Comparison of ENCODE assay signal across 23 cellular contexts in the genomic region with DNA sequence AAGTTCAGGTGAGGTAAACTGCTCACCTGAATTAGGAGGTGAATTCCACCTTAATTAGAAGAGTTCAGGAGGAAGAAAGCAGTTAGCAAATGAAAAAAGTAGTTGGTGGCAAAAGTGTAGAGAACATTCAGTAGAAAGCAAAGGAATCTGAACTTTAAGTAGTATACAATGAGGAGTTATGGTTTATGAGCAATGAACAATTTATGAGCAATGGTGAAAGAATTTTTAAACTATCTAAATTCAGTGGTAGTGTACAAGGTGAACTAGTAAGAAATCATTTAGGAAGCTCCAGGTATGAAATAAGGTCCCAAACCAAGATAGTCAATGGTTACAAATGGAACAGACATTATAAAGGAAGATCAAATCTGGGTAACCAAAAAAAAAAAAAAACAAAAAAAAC. TPM values are rescaled to one million over a fixed set of nuclear protein-coding genes. Genes with fewer than 3 reads are reported as not detected.
DNase-seq lines count a peak whose midpoint lies in the region; ATAC-seq and TF ChIP-seq lines count a peak whose summit lies in the region.
"Had no signal": no experiment of that assay in that cellular context is flagged by ENCODE, and none has a peak within 500 bp of the region (broad histone marks: within the 10 kb centered on the region; RNA-seq: fewer than 3 reads in every experiment).

No MANE protein-coding gene starts in this region.

- no peaks in the 10 kb centered on the region for H3K9me3 Mint-ChIP-seq in T-cell
- H3K9me3 Mint-ChIP-seq: naive B cell had no signal

- POLR2A ChIA-PET in T-cell (lab: Charles Lee): interaction anchor here (0.6 to 0.7 kb wide), 3 partner anchors 217 to 993 kb away, joined by 3 to 6 read pairs (median 6); no protein-coding TSS in a partner anchor

- H3K4me3 ChIP-seq in fibroblast of lung (replicated peaks in 1 of 4; ENCODE audit: control extremely low read depth in 1 of 4, insufficient read depth in 1 of 4, low read depth in 3 of 4, low read length in 4 of 4) (no peak overlapping the region), skeletal muscle satellite cell (ENCODE audit: low read length) (no peak overlapping the region), ascending aorta (no peak overlapping the region)
- H3K4me3 ChIP-seq: SJCRH30, skin epidermis, upper lobe of right lung had no signal

- H3K27me3 Mint-ChIP-seq in T-cell: no peaks in the 10 kb centered on the region
- H3K27me3 Mint-ChIP-seq: B cell, naive B cell, T-helper 17 cell had no signal

- peaks cover 22 to 31% (median 23%) of the 10 kb centered on the region in 3 donors for H3K4me1 Mint-ChIP-seq in T-cell

- intact Hi-C loops in ascending aorta (cut with DNase I): loop anchor here (5.0 to 10.0 kb wide), 3 partner anchors 66 to 1522 kb away; a partner anchor contains a TSS

- no peak for ATAC-seq in T-cell (replicated peaks in 1 of 4)
- ATAC-seq: T-helper 17 cell, upper lobe of right lung had no signal

- H3K4me2 ChIP-seq in fibroblast of lung (ENCODE audit: extremely low read depth, insufficient read depth, low read length): peak overlapping the region; percentile 29
- H3K4me2 ChIP-seq in skeletal muscle satellite cell (ENCODE audit: low read length): peak overlapping the region; percentile 36

- H3K36me3 ChIP-seq in fibroblast of lung (ENCODE audit: control insufficient read depth, insufficient read depth, low read length): peaks cover 2% of the 10 kb centered on the region
- H3K36me3 ChIP-seq in skeletal muscle satellite cell (ENCODE audit: insufficient read depth, low read length): peaks cover 14% of the 10 kb centered on the region
- H3K36me3 ChIP-seq in ascending aorta: peaks cover 0 to 11% of the 10 kb centered on the region in 2 donors
- H3K36me3 ChIP-seq: upper lobe of right lung had no signal

- no peak overlapping the region for H3K4me3 Mint-ChIP-seq in T-cell
- H3K4me3 Mint-ChIP-seq: B cell, T-helper 17 cell had no signal

- peaks cover 1% of the 10 kb centered on the region for H3K79me2 ChIP-seq in fibroblast of lung (ENCODE audit: control insufficient read depth, insufficient read depth, low read length)

- peaks cover 29% of the 10 kb centered on the region for H3K36me3 Mint-ChIP-seq in T-cell

- CTCF ChIA-PET in T-cell (lab: Charles Lee): interaction anchor here in 1 of 2 donors (0.6 kb wide), 1 partner anchor 16 kb away, joined by 3 read pairs; no protein-coding TSS in a partner anchor

- no peaks in the 10 kb centered on the region for H4K20me1 ChIP-seq in fibroblast of lung (ENCODE audit: control insufficient read depth, extremely low read depth, insufficient read depth, low read length)

- no peaks in the 10 kb centered on the region for H3K27me3 ChIP-seq in fibroblast of lung (ENCODE audit: control insufficient read depth, insufficient read depth, low read length)
- H3K27me3 ChIP-seq in skeletal muscle satellite cell (ENCODE audit: control insufficient read depth, insufficient read depth, low read length): no peaks in the 10 kb centered on the region
- no peaks in the 10 kb centered on the region for H3K27me3 ChIP-seq in ascending aorta
- H3K27me3 ChIP-seq: SJCRH30, upper lobe of right lung had no signal

- TF ChIP-seq CTCF in fibroblast of lung (conservative IDR thresholded peaks at IDR 0.05 in 1 of 2, IDR thresholded peaks at IDR 0.05 in 1 of 2; ENCODE audit: low read depth in 1 of 2, low read length in 2 of 2) (no peak), ascending aorta (IDR thresholded peaks at IDR 0.05) (no peak)

- H3K9ac ChIP-seq in fibroblast of lung (ENCODE audit: insufficient read depth, low read length) (no peak overlapping the region), skeletal muscle satellite cell (ENCODE audit: low read depth, low read length) (no peak overlapping the region)

- H3K9me3 ChIP-seq in fibroblast of lung (ENCODE audit: control insufficient read depth, insufficient read depth, low read depth, low read length) (no peaks in the 10 kb centered on the region), skeletal muscle satellite cell (replicated peaks; ENCODE audit: low read length) (no peaks in the 10 kb centered on the region), ascending aorta (no peaks in the 10 kb centered on the region)
- H3K9me3 ChIP-seq: SJCRH30, upper lobe of right lung had no signal

- no peaks in the 10 kb centered on the region for H3K4me1 ChIP-seq in fibroblast of lung (ENCODE audit: control insufficient read depth, extremely low read depth, insufficient read depth, low read length)
- peaks cover 21% of the 10 kb centered on the region for H3K4me1 ChIP-seq in skeletal muscle satellite cell (ENCODE audit: control insufficient read depth, insufficient read depth, low read length)
- peaks cover 0 to 5% of the 10 kb centered on the region in 2 donors for H3K4me1 ChIP-seq in ascending aorta

- H3K27ac ChIP-seq in fibroblast of lung (ENCODE audit: insufficient read depth, low read length) (no peak overlapping the region), ascending aorta (no peak overlapping the region)
- H3K27ac ChIP-seq: SJCRH30, skin epidermis, upper lobe of right lung, WERI-Rb-1 had no signal

- DNase-seq in HCEC 1CT (peak; percentile 35), RKO (ENCODE audit: low spot score) (peak; percentile 37), fibroblast of lung (ENCODE audit: low read depth in 2 of 2) (peak in 1 of 2 donors; percentile 25), ascending aorta (ENCODE audit: low spot score in 2 of 2) (no peak), T-cell (no peak)
- DNase-seq in stimulated activated naive CD4-positive, alpha-beta T cell (lab: John Stamatoyannopoulos, UW): no peak
- DNase-seq: activated CD4-positive, alpha-beta T cell treated with anti-CD3 and anti-CD28 coated beads, Interleukin-2, amount 50 U/mL, for 48 hours; activated effector memory CD4-positive, alpha-beta T cell treated with anti-CD3 and anti-CD28 coated beads, Interleukin-2, amount 50 U/mL, for 16 hours; caudate nucleus; H7; mesenchymal stem cell; naive B cell; NCI-H1694; NCI-H2227 treated with DMSO at 0.1 percent for 48 hours; NCI-H774; SJCRH30; stimulated activated CD4-positive, alpha-beta T cell treated with anti-CD3 and anti-CD28 coated beads, Interleukin-2, amount 100 ng/mL, for 48 hours; T-helper 17 cell; upper lobe of right lung; WERI-Rb-1 had no signal

- H2AFZ ChIP-seq in fibroblast of lung (ENCODE audit: low read length): no peak overlapping the region

- H3K27ac Mint-ChIP-seq in T-cell: no peak overlapping the region
- H3K27ac Mint-ChIP-seq: B cell, T-helper 17 cell had no signal

RNA-seq across cellular contexts. Expression of a gene that starts 3.1 kb away (rescaled TPM):
- total RNA-seq in fibroblast of lung (11.6 and 14.9 TPM in 2 replicates), ascending aorta (36.7 TPM), T-cell (10 to 100 TPM in 3 of 5 donors, 1 to 10 TPM in 2; 6.9 to 17.6 (median 15.8) TPM)
- 14.2 and 15.6 TPM in 2 replicates for polyA plus RNA-seq in fibroblast of lung
- 24.4 and 27.1 TPM in 2 replicates for polyA plus RNA-seq in fibroblast of lung (2012)
- not detected in 2 replicates for polyA minus RNA-seq in fibroblast of lung (ENCODE audit: low replicate concordance)
- 5.5 and 11.4 TPM in 2 replicates for total RNA-seq in skeletal muscle satellite cell (2012; rRNA removed)

Comparison
In these comparisons a context has a peak if more than half of its experiments do, and no peak if none do; other contexts are left out.
1. DNase-seq: peak in HCEC 1CT (single experiment) and RKO (single experiment); none in ascending aorta (0 of 2), T-cell (0 of 34) and stimulated activated naive CD4-positive, alpha-beta T cell (0 of 6).